Comparison of ENCODE assay signal across 1 cellular context in genomic region chr6:31467151-31467550, GRCh38.
TF ChIP-seq lines count a peak whose summit lies in the region.

No MANE protein-coding gene starts in this region.

TF ChIP-seq in GM12891, 5 proteins besides CTCF, POLR2A, EP300 and RAD21 (continued from another document):
- no peak for TF ChIP-seq TAF1 (IDR thresholded peaks at IDR 0.05; ENCODE audit: low read depth, low read length)
- 0 out of 2 replicates have a peak, but pooled peaks have one; percentile 21 for TF ChIP-seq POU2F2 (IDR thresholded peaks at IDR 0.05; ENCODE audit: low read depth, low read length)
- no peak for TF ChIP-seq POLR2AphosphoS5 (IDR thresholded peaks at IDR 0.05; ENCODE audit: low read depth, low read length)
- no peak for TF ChIP-seq SPI1 (IDR thresholded peaks at IDR 0.05; ENCODE audit: low read depth, low read length)
